Comparison of ENCODE assay signal across 21 cellular contexts in genomic region chr10:71581376-71581775, GRCh38.
"Had no signal": no experiment of that assay in that cellular context is flagged by ENCODE, and none has a peak within 500 bp of the region (broad histone marks: within the 10 kb centered on the region; RNA-seq: fewer than 3 reads in every experiment).

No MANE protein-coding gene starts in this region.

- H3K27ac Mint-ChIP-seq: activated CD4-positive, alpha-beta T cell treated with anti-CD3 and anti-CD28 coated beads, Interleukin-2, amount 10 ng/mL, durations not matched to agents 24 days and 14 days; activated CD8-positive, alpha-beta T cell treated with anti-CD3 and anti-CD28 coated beads, Interleukin-2, amount 10 ng/mL, durations not matched to agents 7 days and 5 days; activated naive CD8-positive, alpha-beta T cell; activated T-cell treated with anti-CD3 and anti-CD28 coated beads, Interleukin-2, amount 50 U/mL, for 72 hours; dendritic cell treated with granulocyte-macrophage colony-stimulating factor and Interleukin-4, amounts not matched to agents 40 ng/mL and 50 ng/mL, for 4 days; effector memory CD8-positive, alpha-beta T cell; memory B cell; natural killer cell treated with Interleukin-12 subunit alpha and Interleukin-12 subunit beta and Interleukin-15 and Interleukin-18, amount 100 ng/mL, for 72 hours; T-helper 17 cell; WTC11 had no signal

- H3K36me3 ChIP-seq: brain microvascular endothelial cell, heart right ventricle, left ventricle myocardium inferior, tibial nerve had no signal

- H3K4me3 Mint-ChIP-seq: activated CD4-positive, alpha-beta T cell treated with anti-CD3 and anti-CD28 coated beads, Interleukin-2, amount 10 ng/mL, durations not matched to agents 24 days and 14 days; activated CD8-positive, alpha-beta T cell treated with anti-CD3 and anti-CD28 coated beads, Interleukin-2, amount 10 ng/mL, durations not matched to agents 7 days and 5 days; activated naive CD8-positive, alpha-beta T cell; activated T-cell treated with anti-CD3 and anti-CD28 coated beads, Interleukin-2, amount 50 U/mL, for 72 hours; dendritic cell treated with granulocyte-macrophage colony-stimulating factor and Interleukin-4, amounts not matched to agents 40 ng/mL and 50 ng/mL, for 4 days; effector memory CD8-positive, alpha-beta T cell; memory B cell; natural killer cell treated with Interleukin-12 subunit alpha and Interleukin-12 subunit beta and Interleukin-15 and Interleukin-18, amount 100 ng/mL, for 72 hours; T-helper 17 cell; WTC11 had no signal

- H3K4me3 ChIP-seq: heart right ventricle, left ventricle myocardium inferior, tibial nerve had no signal

- H3K27me3 ChIP-seq: brain microvascular endothelial cell, tibial nerve had no signal

- H3K27me3 Mint-ChIP-seq: activated CD4-positive, alpha-beta T cell treated with anti-CD3 and anti-CD28 coated beads, Interleukin-2, amount 10 ng/mL, durations not matched to agents 24 days and 14 days; activated naive CD8-positive, alpha-beta T cell had no signal

- H3K36me3 Mint-ChIP-seq: activated naive CD8-positive, alpha-beta T cell; memory B cell; natural killer cell treated with Interleukin-12 subunit alpha and Interleukin-12 subunit beta and Interleukin-15 and Interleukin-18, amount 100 ng/mL, for 72 hours; WTC11 had no signal

- DNase-seq: activated CD4-positive, alpha-beta T cell treated with anti-CD3 and anti-CD28 coated beads, Interleukin-2, amount 10 ng/mL, durations not matched to agents 24 days and 14 days; activated CD8-positive, alpha-beta memory T cell treated with anti-CD3 and anti-CD28 coated beads, Interleukin-2, amount 50 U/mL, for 4 hours; activated CD8-positive, alpha-beta T cell treated with anti-CD3 and anti-CD28 coated beads, Interleukin-2, amount 10 ng/mL, durations not matched to agents 7 days and 5 days; activated gamma-delta T cell treated with Interleukin-2 at 50 U/mL for 16 hours; activated T-cell treated with anti-CD3 and anti-CD28 coated beads, Interleukin-2, amount 50 U/mL, for 72 hours; amniotic stem cell; cerebellar nuclear complex; effector memory CD8-positive, alpha-beta T cell; left ventricle myocardium inferior; SHP77 treated with DMSO at 0.1 percent for 48 hours; stimulated activated CD4-positive, alpha-beta T cell treated with anti-CD3 and anti-CD28 coated beads, Interleukin-1b, Interleukin-23, amount 100 ng/mL, for 48 hours; T-helper 17 cell had no signal

- H3K27ac ChIP-seq: brain microvascular endothelial cell, epithelial cell of prostate, heart right ventricle, left ventricle myocardium inferior, tibial nerve had no signal

- H3K9me3 Mint-ChIP-seq: activated CD4-positive, alpha-beta T cell treated with anti-CD3 and anti-CD28 coated beads, Interleukin-2, amount 10 ng/mL, durations not matched to agents 24 days and 14 days; activated T-cell treated with anti-CD3 and anti-CD28 coated beads, Interleukin-2, amount 50 U/mL, for 72 hours; dendritic cell treated with granulocyte-macrophage colony-stimulating factor and Interleukin-4, amounts not matched to agents 40 ng/mL and 50 ng/mL, for 4 days; effector memory CD8-positive, alpha-beta T cell; memory B cell; natural killer cell treated with Interleukin-12 subunit alpha and Interleukin-12 subunit beta and Interleukin-15 and Interleukin-18, amount 100 ng/mL, for 72 hours; WTC11 had no signal

- H3K9me3 ChIP-seq: heart right ventricle, left ventricle myocardium inferior, tibial nerve had no signal

- H3K4me1 ChIP-seq: heart right ventricle, left ventricle myocardium inferior, tibial nerve had no signal

- H3K4me1 Mint-ChIP-seq: activated CD4-positive, alpha-beta T cell treated with anti-CD3 and anti-CD28 coated beads, Interleukin-2, amount 10 ng/mL, durations not matched to agents 24 days and 14 days; memory B cell had no signal
